1 cellular context compared by ENCODE assay signal in genomic region chr12:110320548-110320947, GRCh38.
TF ChIP-seq lines count a peak whose summit lies in the region.

No MANE protein-coding gene starts in this region.

TF ChIP-seq in GM12878, 131 proteins besides CTCF, POLR2A, EP300 and RAD21 (continued from another document):
- no peak for TF ChIP-seq NKRF (conservative IDR thresholded peaks at IDR 0.05)
TF ChIP-seq in GM12878: peak in this region for 0.
